25 cellular contexts compared by ENCODE assay signal in the genomic region with DNA sequence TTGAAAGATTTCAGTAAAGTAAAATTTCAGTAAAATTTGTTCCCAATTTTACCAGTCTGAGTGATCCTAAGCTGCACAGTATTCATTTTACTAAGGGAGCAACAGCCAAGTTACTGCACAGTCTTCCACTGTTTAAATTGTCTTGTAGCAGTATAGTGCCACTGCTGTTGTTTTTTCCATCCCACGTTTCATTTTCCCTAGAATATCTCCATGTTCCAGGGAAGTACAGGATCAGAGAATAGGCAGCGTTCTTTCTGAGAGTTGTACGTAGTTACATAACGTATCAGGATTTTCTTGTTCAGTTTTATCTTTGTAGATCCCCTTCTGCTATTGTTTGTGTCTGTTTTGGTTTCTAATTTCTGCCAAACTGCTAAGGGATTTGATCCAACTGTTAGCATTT.
"Had no signal": no experiment of that assay in that cellular context is flagged by ENCODE, and none has a peak within 500 bp of the region (broad histone marks: within the 10 kb centered on the region; RNA-seq: fewer than 3 reads in every experiment).

No MANE protein-coding gene starts in this region.

- H3K27ac ChIP-seq: foreskin keratinocyte, gastroesophageal sphincter, heart left ventricle, hepatocyte, left lung, lower lobe of right lung, neural progenitor cell, psoas muscle, stomach, tibial nerve, upper lobe of left lung had no signal

- ATAC-seq: foreskin keratinocyte; gastroesophageal sphincter; left lung; lower lobe of right lung; mucosa of descending colon; natural killer cell treated with Interleukin-12 subunit alpha and Interleukin-12 subunit beta and Interleukin-15 and Interleukin-18, amount 100 ng/mL, for 72 hours; psoas muscle; stimulated activated effector memory CD8-positive, alpha-beta T cell treated with anti-CD3 and anti-CD28 coated beads, Interleukin-12 subunit alpha, Interleukin-12 subunit beta, amount 100 ng/mL, for 72 hours had no signal

- DNase-seq: central memory CD4-positive, alpha-beta T cell; dorsolateral prefrontal cortex; effector CD4-positive, alpha-beta T cell; foreskin keratinocyte; heart left ventricle; kidney; left lung; lower lobe of right lung; mucosa of descending colon; naive B cell; psoas muscle; sigmoid colon; stimulated activated CD4-positive, alpha-beta T cell treated with anti-CD3 and anti-CD28 coated beads, Interleukin-2, amount 100 ng/mL, for 24 hours; stimulated activated CD4-positive, alpha-beta T cell treated with anti-CD3 and anti-CD28 coated beads, Interleukin-4, amount 100 ng/mL, for 24 hours; stimulated activated naive CD4-positive, alpha-beta T cell treated with Interleukin-2 at 50 U/mL for 16 hours; stomach; substantia nigra; testis; upper lobe of left lung had no signal

- H3K4me1 ChIP-seq: neural progenitor cell had no signal

- H3K27me3 ChIP-seq: dorsolateral prefrontal cortex, foreskin keratinocyte, gastroesophageal sphincter, heart left ventricle, hepatocyte, left lung, neural progenitor cell, sigmoid colon, stomach, testis, tibial nerve, upper lobe of left lung had no signal

- H3K36me3 ChIP-seq: gastroesophageal sphincter, heart left ventricle, left lung, lower lobe of right lung, neural progenitor cell, sigmoid colon, upper lobe of left lung had no signal

- H3K9me3 ChIP-seq: gastroesophageal sphincter, heart left ventricle, left lung, lower lobe of right lung, mucosa of descending colon, psoas muscle, sigmoid colon, stomach, testis, tibial nerve, upper lobe of left lung had no signal

- H3K4me3 ChIP-seq: dorsolateral prefrontal cortex, gastroesophageal sphincter, heart left ventricle, hepatocyte, left lung, lower lobe of right lung, mucosa of descending colon, neural progenitor cell, psoas muscle, sigmoid colon, stomach, testis, tibial nerve, upper lobe of left lung had no signal
